ENCODE assay signal across 1 cellular context in genomic region chr19:46546194-46546896, GRCh38.
TF ChIP-seq lines count a peak whose summit lies in the region.

No MANE protein-coding gene starts in this region.

TF ChIP-seq in K562, 482 proteins besides CTCF, POLR2A, EP300 and RAD21 (continued from another document and continues in another):
- TF ChIP-seq ZNF592 (IDR thresholded peaks at IDR 0.05) (no peak), TOE1 (IDR thresholded peaks at IDR 0.05; ENCODE audit: borderline replicate concordance) (0 out of 2 replicates have a peak, but pooled peaks have one; percentile 48), TOE1 (CRISPR knock-in tag; IDR thresholded peaks at IDR 0.05; ENCODE audit: borderline replicate concordance, low read depth) (no peak), NR2C1 (IDR thresholded peaks at IDR 0.05) (no peak), NR2C1 (tag; IDR thresholded peaks at IDR 0.05) (peak; percentile 56; the same call in 1 of the 2 replicates), PHF20 (IDR thresholded peaks at IDR 0.05; ENCODE audit: partially characterized antibody) (peak; percentile 52), DIDO1 (tag; IDR thresholded peaks at IDR 0.05; ENCODE audit: low read depth) (peak; percentile 24; the same call in 1 of the 2 replicates), LEF1 (IDR thresholded peaks at IDR 0.05) (no peak), CEBPG (CRISPR knock-in tag; IDR thresholded peaks at IDR 0.05) (peak; percentile 98), CEBPG (tag; conservative IDR thresholded peaks at IDR 0.05 in 1 of 2, IDR thresholded peaks at IDR 0.05 in 1 of 2) (peak; percentile 97 to 98), ETV1 (tag; conservative IDR thresholded peaks at IDR 0.05; ENCODE audit: low read depth) (0 out of 2 replicates have a peak, but pooled peaks have one; percentile 25), GABPB1 (CRISPR knock-in tag; IDR thresholded peaks at IDR 0.05) (peak; percentile 39; the same call in 1 of the 2 replicates), RCOR1 (IDR thresholded peaks at IDR 0.05; ENCODE audit: borderline replicate concordance in 1 of 2, low read depth in 2 of 2, low read length in 2 of 2) (0 out of 4 replicates have a peak, but pooled peaks of 1 of the 2 experiments have one; percentile 8), NFE2 (IDR thresholded peaks at IDR 0.05; ENCODE audit: low read depth) (peak; percentile 74), U2AF2 (optimal IDR thresholded peaks at IDR 0.05; ENCODE audit: low read depth, low read length) (no peak), ZNF785 (CRISPR knock-in tag; IDR thresholded peaks at IDR 0.05) (no peak), HCFC1 (IDR thresholded peaks at IDR 0.05; ENCODE audit: low read depth, low read length) (peak; percentile 95), MBD2 (IDR thresholded peaks at IDR 0.05; ENCODE audit: borderline replicate concordance, low read depth) (peak; percentile 36; the same call in 1 of the 2 replicates), ZNF143 (CRISPR knock-in tag; IDR thresholded peaks at IDR 0.05) (peak; percentile 88), CREB1 (IDR thresholded peaks at IDR 0.05) (0 out of 2 replicates have a peak, but pooled peaks have one; percentile 4), CREB1 (CRISPR knock-in tag; IDR thresholded peaks at IDR 0.05) (no peak), ZKSCAN1 (IDR thresholded peaks at IDR 0.05; ENCODE audit: low read depth, low read length) (0 out of 2 replicates have a peak, but pooled peaks have one; percentile 36), ZBTB49 (CRISPR knock-in tag; IDR thresholded peaks at IDR 0.05; ENCODE audit: borderline replicate concordance) (no peak), USF2 (CRISPR knock-in tag; IDR thresholded peaks at IDR 0.05) (peak; percentile 97), NRF1 (conservative IDR thresholded peaks at IDR 0.05 in 1 of 2, IDR thresholded peaks at IDR 0.05 in 1 of 2) (peak; percentile 77 to 81), ZNF316 (IDR thresholded peaks at IDR 0.05) (peak; percentile 69), KAT8 (IDR thresholded peaks at IDR 0.05; ENCODE audit: low read depth) (no peak), CREB3L1 (IDR thresholded peaks at IDR 0.05; ENCODE audit: borderline replicate concordance, low read depth) (peak; percentile 35; the same call in 1 of the 2 replicates), ZNF699 (CRISPR knock-in tag; IDR thresholded peaks at IDR 0.05; ENCODE audit: insufficient replicate concordance) (no peak), CBX3 (IDR thresholded peaks at IDR 0.05; ENCODE audit: borderline replicate concordance in 1 of 2, low read length in 2 of 2) (peak in 1 of 2 experiments; percentile 76; a peak in 1 of 3 replicates), MAX (CRISPR knock-in tag; IDR thresholded peaks at IDR 0.05) (peak; percentile 68), KDM2B (CRISPR knock-in tag; IDR thresholded peaks at IDR 0.05) (no peak), MITF (IDR thresholded peaks at IDR 0.05) (peak; percentile 82), MLLT1 (IDR thresholded peaks at IDR 0.05) (no peak), SMAD2 (IDR thresholded peaks at IDR 0.05; ENCODE audit: low read depth, low read length) (no peak), RAD51 (IDR thresholded peaks at IDR 0.05; ENCODE audit: borderline replicate concordance, low read depth) (peak; percentile 92), SPI1 (IDR thresholded peaks at IDR 0.05; ENCODE audit: borderline replicate concordance, low read depth, low read length) (no peak), MYC (IDR thresholded peaks at IDR 0.05; ENCODE audit: low read depth, low read length) (peak; percentile 93), MYC (CRISPR knock-in tag; IDR thresholded peaks at IDR 0.05; ENCODE audit: borderline replicate concordance, low read depth) (no peak), MAFK (IDR thresholded peaks at IDR 0.05; ENCODE audit: low read length) (peak; percentile 36; the same call in 1 of the 2 replicates), TFAP4 (CRISPR knock-in tag; IDR thresholded peaks at IDR 0.05; ENCODE audit: borderline replicate concordance) (peak; percentile 67; the same call in 1 of the 2 replicates), ATF3 (IDR thresholded peaks at IDR 0.05) (peak; percentile 62), ATF3 (CRISPR knock-in tag; conservative IDR thresholded peaks at IDR 0.05) (no peak), ZBTB2 (IDR thresholded peaks at IDR 0.05) (no peak), USF1 (CRISPR knock-in tag; IDR thresholded peaks at IDR 0.05) (peak; percentile 96), IFI16 (CRISPR knock-in tag; IDR thresholded peaks at IDR 0.05) (no peak), DACH1 (IDR thresholded peaks at IDR 0.05; ENCODE audit: partially characterized antibody) (peak; percentile 46), ZNF584 (CRISPR knock-in tag; IDR thresholded peaks at IDR 0.05; ENCODE audit: low read depth) (0 out of 2 replicates have a peak, but pooled peaks have one; percentile 31), CEBPB (tag; IDR thresholded peaks at IDR 0.05) (peak; percentile 99)
